ENCODE assay signal across 13 cellular contexts in the genomic region with DNA sequence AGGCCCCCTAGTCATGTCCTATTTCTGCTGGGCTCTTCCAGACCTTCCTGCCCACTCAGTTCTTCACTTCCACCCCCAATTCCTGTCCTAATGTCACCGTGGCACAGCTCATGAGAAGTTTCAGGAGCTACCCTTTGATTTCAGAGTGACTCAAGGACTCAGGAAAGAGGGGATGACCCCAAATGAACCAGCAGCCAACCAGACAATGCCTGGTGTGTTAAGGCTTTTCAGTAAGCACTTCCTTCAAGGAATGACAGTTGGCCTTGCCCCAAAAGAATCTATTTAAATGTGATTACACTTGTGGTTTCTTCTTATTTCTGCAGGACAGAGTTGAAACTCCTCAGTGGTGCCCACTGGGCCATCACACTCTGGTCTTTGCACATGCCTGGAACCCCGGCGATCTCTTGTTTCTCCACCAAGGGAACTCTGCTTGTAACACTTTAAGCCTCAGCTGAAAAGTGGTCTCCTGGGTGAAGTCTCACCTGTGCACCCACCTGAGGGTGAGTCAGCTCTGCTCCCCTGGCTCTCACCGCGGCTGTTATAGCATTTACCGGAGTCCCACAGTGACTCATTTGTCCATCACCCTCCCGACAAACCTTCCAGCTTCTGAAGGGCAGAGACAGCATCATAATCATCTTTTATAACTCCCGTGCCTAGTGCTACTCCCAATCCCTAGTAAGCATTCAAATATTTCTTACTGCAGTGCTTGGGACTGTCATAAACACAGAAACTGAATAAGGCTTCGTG.
DNase-seq lines count a peak whose midpoint lies in the region; ATAC-seq, FAIRE-seq and TF ChIP-seq lines count a peak whose summit lies in the region.
"Had no signal": no experiment of that assay in that cellular context is flagged by ENCODE, and none has a peak within 500 bp of the region (broad histone marks: within the 10 kb centered on the region; RNA-seq: fewer than 3 reads in every experiment).

No MANE protein-coding gene starts in this region.

- peak; percentile 23 for ATAC-seq in left lobe of liver
- ATAC-seq in GM21515 (IDR thresholded peaks at IDR 0.05; ENCODE audit: unreplicated experiment) = no peak
- ATAC-seq: K562; naive thymus-derived CD4-positive, alpha-beta T cell had no signal

- TF ChIP-seq CTCF in bronchial epithelial cell (IDR thresholded peaks at IDR 0.05; ENCODE audit: insufficient read depth, low read length, severe bottlenecking) = no peak

- no peaks in the 10 kb centered on the region for H3K27me3 ChIP-seq in bronchial epithelial cell (ENCODE audit: control insufficient read depth, insufficient read depth, low read length)

- DNase-seq in COLO829 (ENCODE audit: low spot score) (peak; percentile 85), LHCN-M2 (ENCODE audit: low read depth) (peak; percentile 18), bronchial epithelial cell (ENCODE audit: low read depth) (peak; percentile 92), left lobe of liver (ENCODE audit: low spot score) (no peak), D341Med (ENCODE audit: low spot score) (no peak), hippocampal formation (lab: John Stamatoyannopoulos, UW) (no peak), DMS 273 (lab: John Stamatoyannopoulos, UW; ENCODE audit: unreplicated experiment) (no peak)
- DNase-seq: amygdala; C1 segment of cervical spinal cord; naive thymus-derived CD4-positive, alpha-beta T cell; NCI-H2171 treated with DMSO at 0.1 percent for 48 hours had no signal

- no peak for FAIRE-seq in bronchial epithelial cell (lab: Jason Lieb, UNC)
- FAIRE-seq: K562 had no signal

- H3K36me3 ChIP-seq in bronchial epithelial cell (ENCODE audit: control insufficient read depth, insufficient read depth, low read length) = no peaks in the 10 kb centered on the region

- H3K4me3 ChIP-seq in bronchial epithelial cell (ENCODE audit: low read depth, low read length) = no peak overlapping the region
- H3K4me3 ChIP-seq: K562 had no signal

Comparison
In these comparisons a context has a peak if more than half of its experiments do, and no peak if none do; other contexts are left out.
1. DNase-seq: peak in COLO829 (single experiment), LHCN-M2 (single experiment) and bronchial epithelial cell (single experiment); none in left lobe of liver (single experiment), D341Med (single experiment), hippocampal formation (0 of 2) and DMS 273 (single experiment).